1 cellular context compared by ENCODE assay signal in the genomic region with DNA sequence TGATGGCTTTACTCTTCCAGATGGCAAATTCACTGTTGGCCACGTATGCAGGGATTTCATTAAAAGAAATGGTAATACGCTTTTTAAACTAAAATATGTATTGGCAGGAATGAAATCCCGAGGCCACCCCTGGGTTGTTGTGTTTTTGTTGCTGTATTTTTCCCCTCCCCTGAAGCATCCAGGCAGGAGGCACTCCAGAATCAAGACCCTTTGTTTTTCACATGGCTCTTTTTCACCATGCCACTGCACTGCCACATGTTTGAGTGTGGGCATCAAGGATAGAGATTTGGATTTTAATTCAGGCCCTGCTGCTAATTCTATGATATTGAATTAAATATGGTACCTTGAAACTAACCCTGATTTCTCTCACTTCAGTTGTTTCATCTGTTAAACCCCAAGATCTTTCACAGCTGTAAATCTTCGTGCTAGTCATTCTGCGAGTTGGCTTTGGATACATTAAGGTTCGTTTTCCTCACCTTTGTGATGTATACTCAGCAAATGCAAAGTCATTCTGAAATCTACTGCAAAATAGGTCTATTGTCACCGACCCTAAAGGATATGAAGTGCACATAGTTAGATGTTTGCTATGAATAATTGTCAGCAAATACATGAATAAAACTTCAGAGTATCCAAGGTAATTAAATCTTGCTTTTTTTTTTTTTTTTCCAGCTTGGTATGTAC.
TF ChIP-seq lines count a peak whose summit lies in the region.

No MANE protein-coding gene starts in this region.

TF ChIP-seq in GM23338, 12 proteins besides CTCF, POLR2A, EP300 and RAD21 (continued from another document):
- TF ChIP-seq, protein P1, sequence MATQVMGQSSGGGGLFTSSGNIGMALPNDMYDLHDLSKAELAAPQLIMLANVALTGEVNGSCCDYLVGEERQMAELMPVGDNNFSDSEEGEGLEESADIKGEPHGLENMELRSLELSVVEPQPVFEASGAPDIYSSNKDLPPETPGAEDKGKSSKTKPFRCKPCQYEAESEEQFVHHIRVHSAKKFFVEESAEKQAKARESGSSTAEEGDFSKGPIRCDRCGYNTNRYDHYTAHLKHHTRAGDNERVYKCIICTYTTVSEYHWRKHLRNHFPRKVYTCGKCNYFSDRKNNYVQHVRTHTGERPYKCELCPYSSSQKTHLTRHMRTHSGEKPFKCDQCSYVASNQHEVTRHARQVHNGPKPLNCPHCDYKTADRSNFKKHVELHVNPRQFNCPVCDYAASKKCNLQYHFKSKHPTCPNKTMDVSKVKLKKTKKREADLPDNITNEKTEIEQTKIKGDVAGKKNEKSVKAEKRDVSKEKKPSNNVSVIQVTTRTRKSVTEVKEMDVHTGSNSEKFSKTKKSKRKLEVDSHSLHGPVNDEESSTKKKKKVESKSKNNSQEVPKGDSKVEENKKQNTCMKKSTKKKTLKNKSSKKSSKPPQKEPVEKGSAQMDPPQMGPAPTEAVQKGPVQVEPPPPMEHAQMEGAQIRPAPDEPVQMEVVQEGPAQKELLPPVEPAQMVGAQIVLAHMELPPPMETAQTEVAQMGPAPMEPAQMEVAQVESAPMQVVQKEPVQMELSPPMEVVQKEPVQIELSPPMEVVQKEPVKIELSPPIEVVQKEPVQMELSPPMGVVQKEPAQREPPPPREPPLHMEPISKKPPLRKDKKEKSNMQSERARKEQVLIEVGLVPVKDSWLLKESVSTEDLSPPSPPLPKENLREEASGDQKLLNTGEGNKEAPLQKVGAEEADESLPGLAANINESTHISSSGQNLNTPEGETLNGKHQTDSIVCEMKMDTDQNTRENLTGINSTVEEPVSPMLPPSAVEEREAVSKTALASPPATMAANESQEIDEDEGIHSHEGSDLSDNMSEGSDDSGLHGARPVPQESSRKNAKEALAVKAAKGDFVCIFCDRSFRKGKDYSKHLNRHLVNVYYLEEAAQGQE (IDR thresholded peaks at IDR 0.05; ENCODE audit: unreplicated experiment) = no peak
- TF ChIP-seq ZNF331 (CRISPR knock-in tag; IDR thresholded peaks at IDR 0.05; ENCODE audit: low read depth) = no peak
- TF ChIP-seq EZH2 (IDR thresholded peaks at IDR 0.05; ENCODE audit: low read depth, unreplicated experiment) = no peak
- no peak for TF ChIP-seq STAT1 (IDR thresholded peaks at IDR 0.05; ENCODE audit: unreplicated experiment)
- TF ChIP-seq ETS1 (IDR thresholded peaks at IDR 0.05) = no peak
- no peak for TF ChIP-seq ZNF462 (CRISPR knock-in tag; IDR thresholded peaks at IDR 0.05)
- no peak for TF ChIP-seq ZNF114 (CRISPR knock-in tag; IDR thresholded peaks at IDR 0.05)
- no peak for TF ChIP-seq POLR2AphosphoS5 (IDR thresholded peaks at IDR 0.05; ENCODE audit: low read depth)
- no peak for TF ChIP-seq JUNB (IDR thresholded peaks at IDR 0.05; ENCODE audit: unreplicated experiment)
- no peak for TF ChIP-seq CREB1 (CRISPR knock-in tag; IDR thresholded peaks at IDR 0.05; ENCODE audit: low read depth)
